ENCODE assay signal across 22 cellular contexts in the genomic region with DNA sequence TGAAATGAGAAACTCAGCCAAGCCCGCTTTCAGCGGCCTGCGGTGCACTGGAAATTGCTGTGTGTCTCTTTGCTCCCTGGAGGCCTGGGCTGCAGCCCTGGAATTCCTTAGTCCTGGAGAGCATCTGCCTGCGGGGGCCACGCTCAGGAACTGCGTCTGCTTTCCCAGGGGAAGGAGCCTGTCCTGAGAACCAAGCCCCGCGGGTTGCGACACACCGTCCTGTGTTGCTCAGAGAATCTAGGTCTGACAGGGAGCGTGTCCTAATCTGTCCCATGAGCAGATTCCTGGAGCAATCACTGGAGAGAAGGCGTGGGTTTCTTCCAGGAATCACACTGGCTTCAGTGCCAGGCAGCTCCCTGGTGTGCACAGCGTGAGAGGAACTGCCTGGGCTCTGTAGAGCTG.
DNase-seq lines count a peak whose midpoint lies in the region; ATAC-seq, FAIRE-seq and TF ChIP-seq lines count a peak whose summit lies in the region.
"Had no signal": no experiment of that assay in that cellular context is flagged by ENCODE, and none has a peak within 500 bp of the region (broad histone marks: within the 10 kb centered on the region; RNA-seq: fewer than 3 reads in every experiment).

No MANE protein-coding gene starts in this region.

- H3K36me3 ChIP-seq in HUES48 (ENCODE audit: control insufficient read depth, insufficient read depth, low read length) = no peaks in the 10 kb centered on the region
- H3K36me3 ChIP-seq in body of pancreas (replicated peaks in 1 of 2; ENCODE audit: insufficient read depth in 1 of 2, low read depth in 2 of 2) = no peaks in the 10 kb centered on the region
- H3K36me3 ChIP-seq in psoas muscle (ENCODE audit: insufficient read depth in 1 of 2, low read depth in 1 of 2) = no peaks in the 10 kb centered on the region
- no peaks in the 10 kb centered on the region for H3K36me3 ChIP-seq in BE2C
- H3K36me3 ChIP-seq: neutrophil, SJSA1 had no signal

- no peak for FAIRE-seq in H54 (lab: Jason Lieb, UNC)
- FAIRE-seq: endothelial cell of umbilical vein had no signal

- intact Hi-C loops in body of pancreas (cut with DNase I) (no loop called here), right cardiac atrium (cut with DNase I) (no loop called here), psoas muscle (cut with DNase I) (no loop called here)

- TF ChIP-seq POLR2A in body of pancreas (IDR thresholded peaks at IDR 0.05) (no peak), H54 (IDR thresholded peaks at IDR 0.05; ENCODE audit: low read depth, low read length) (no peak)

- H3K9ac ChIP-seq in HUES48 (ENCODE audit: low read depth, low read length) = no peak overlapping the region

- no peaks in the 10 kb centered on the region for H3K9me3 ChIP-seq in HUES48 (ENCODE audit: control insufficient read depth, insufficient read depth, low read length)
- H3K9me3 ChIP-seq in body of pancreas = no peaks in the 10 kb centered on the region
- no peaks in the 10 kb centered on the region for H3K9me3 ChIP-seq in right cardiac atrium (ENCODE audit: control insufficient read depth, low read length)
- H3K9me3 ChIP-seq in psoas muscle = no peaks in the 10 kb centered on the region
- peaks cover 3% of the 10 kb centered on the region for H3K9me3 ChIP-seq in BE2C
- H3K9me3 ChIP-seq: neutrophil, testis had no signal

- H3K27me3 ChIP-seq in HUES48 (ENCODE audit: control insufficient read depth, insufficient read depth, low read length) (no peaks in the 10 kb centered on the region), body of pancreas (no peaks in the 10 kb centered on the region), right cardiac atrium (ENCODE audit: control insufficient read depth, insufficient read depth) (no peaks in the 10 kb centered on the region), psoas muscle (ENCODE audit: insufficient read depth in 3 of 3, low read length in 2 of 3) (peaks cover 0 to 4% (median 0%) of the 10 kb centered on the region in 3 donors), BE2C (no peaks in the 10 kb centered on the region)
- H3K27me3 ChIP-seq: foreskin keratinocyte, neutrophil, SJSA1, testis had no signal

- ATAC-seq in body of pancreas (peak; percentile 55), right cardiac atrium (peak; percentile 80 to 95), psoas muscle (no peak), HG03280 (IDR thresholded peaks at IDR 0.05; ENCODE audit: unreplicated experiment) (no peak)
- ATAC-seq: foreskin keratinocyte, PC-3 had no signal

- H3K4me3 ChIP-seq in HUES48 (ENCODE audit: low read depth, low read length) (no peak overlapping the region), body of pancreas (no peak overlapping the region), right cardiac atrium (ENCODE audit: low read length) (no peak overlapping the region), psoas muscle (no peak overlapping the region), BE2C (ENCODE audit: low read depth, low read length) (no peak overlapping the region)
- H3K4me3 ChIP-seq: coronary artery, SJSA1, testis had no signal

- DNase-seq in body of pancreas = peak in 2 of 4 donors; percentile 12 to 25
- peak; percentile 69 to 78 (median 77) for DNase-seq in right cardiac atrium
- DNase-seq in psoas muscle = peak; percentile 51 to 60
- DNase-seq in H54 (ENCODE audit: insufficient read length, low spot score) = no peak
- DNase-seq in BE2C = no peak
- no peak for DNase-seq in activated naive CD4-positive, alpha-beta T cell treated with Interleukin-2 at 50 U/mL for 16 hours
- DNase-seq: CD4-positive, alpha-beta T cell; foreskin keratinocyte; Kasumi-1; NCI-H1105; NCI-H2107; PC-3; retina; stimulated activated CD4-positive, alpha-beta T cell treated with anti-CD3 and anti-CD28 coated beads, Interleukin-15, amount 100 ng/mL, for 24 hours; T-helper 9 cell; testis had no signal

- WGBS in body of pancreas, 2 donors = 64 to 84% methylated on average over 6 to 13 of the region's 13 CpGs
- WGBS in right cardiac atrium = 25% methylated on average over 13 of the region's 13 CpGs
- 9 to 19% (median 12%) methylated on average over 13 of the region's 13 CpGs for WGBS in psoas muscle, 3 donors

- no peak for TF ChIP-seq CTCF in body of pancreas (IDR thresholded peaks at IDR 0.05)
- TF ChIP-seq CTCF in psoas muscle (IDR thresholded peaks at IDR 0.05) = no peak
- no peak for TF ChIP-seq CTCF in BE2C (IDR thresholded peaks at IDR 0.05; ENCODE audit: low read depth, low read length)

- H3K27ac ChIP-seq in HUES48 (ENCODE audit: low read depth, low read length) = peak overlapping the region; percentile 54
- no peak overlapping the region for H3K27ac ChIP-seq in body of pancreas
- H3K27ac ChIP-seq in right cardiac atrium (ENCODE audit: low read length) = no peak overlapping the region
- H3K27ac ChIP-seq in psoas muscle = no peak overlapping the region
- H3K27ac ChIP-seq: coronary artery, foreskin keratinocyte, neutrophil, SJSA1, testis had no signal

- peaks cover 11% of the 10 kb centered on the region for H3K4me1 ChIP-seq in HUES48 (ENCODE audit: control insufficient read depth, insufficient read depth, low read length)
- H3K4me1 ChIP-seq in body of pancreas = peaks cover 3% of the 10 kb centered on the region
- peaks cover 2% of the 10 kb centered on the region for H3K4me1 ChIP-seq in right cardiac atrium (ENCODE audit: control insufficient read depth, insufficient read depth, low read length)
- H3K4me1 ChIP-seq in psoas muscle = no peaks in the 10 kb centered on the region
- no peaks in the 10 kb centered on the region for H3K4me1 ChIP-seq in BE2C
- H3K4me1 ChIP-seq: foreskin keratinocyte, SJSA1, testis had no signal

Comparison
In these comparisons a context has a peak if more than half of its experiments do, and no peak if none do; other contexts are left out.
1. ATAC-seq: peak in body of pancreas (single experiment) and right cardiac atrium (2 of 2); none in psoas muscle (0 of 4) and HG03280 (single experiment).
2. DNase-seq: peak in right cardiac atrium (3 of 3) and psoas muscle (2 of 2); none in H54 (single experiment), BE2C (single experiment) and activated naive CD4-positive, alpha-beta T cell treated with Interleukin-2 at 50 U/mL for 16 hours (single experiment).